ENCODE assay signal across 6 cellular contexts in the genomic region with DNA sequence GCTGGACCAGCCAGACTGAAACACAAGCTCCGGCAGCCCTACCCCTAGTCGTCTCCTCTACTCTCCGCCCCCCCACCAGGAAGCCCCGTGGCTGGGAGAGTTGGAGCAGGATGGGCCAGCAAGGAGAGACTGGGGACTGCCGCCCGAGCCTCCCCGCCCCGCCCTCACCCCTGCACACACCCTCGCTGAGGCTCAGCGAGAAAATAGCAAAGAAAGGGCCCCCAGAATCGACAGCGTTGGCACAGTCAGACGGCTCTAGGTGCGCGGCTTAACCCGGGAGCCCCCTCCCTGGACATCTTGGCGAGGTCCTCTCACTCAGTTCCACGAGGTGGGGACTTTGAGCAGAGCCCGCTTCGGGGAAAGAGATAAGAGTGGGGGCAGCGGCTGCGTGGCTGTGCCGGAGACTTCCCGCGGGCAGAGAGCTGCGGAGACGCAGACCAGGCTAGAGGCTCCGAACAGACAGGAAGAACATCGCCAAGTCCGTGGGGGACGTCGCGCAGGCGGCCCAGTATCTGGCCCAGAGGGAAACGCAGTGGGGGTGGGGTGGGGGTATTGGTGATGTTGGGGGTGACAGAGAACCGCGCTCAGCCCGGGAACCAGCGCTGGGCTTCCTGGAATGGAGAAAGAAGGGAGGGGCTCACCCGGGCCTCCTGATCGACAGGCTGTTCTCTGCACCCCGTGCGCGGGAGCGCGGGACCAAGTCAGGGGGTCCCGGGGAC. TPM values are rescaled to one million over a fixed set of nuclear protein-coding genes. Genes with fewer than 3 reads are reported as not detected.
DNase-seq lines count a peak whose midpoint lies in the region.

No MANE protein-coding gene starts in this region.

- H3K36me3 ChIP-seq in HUES6 (ENCODE audit: control insufficient read depth, insufficient read depth, low read length): no peaks in the 10 kb centered on the region
- no peaks in the 10 kb centered on the region for H3K36me3 ChIP-seq in ectodermal cell (ENCODE audit: control insufficient read depth, insufficient read depth, low read length)

- peaks cover 31% of the 10 kb centered on the region for H3K4me1 ChIP-seq in HUES6 (ENCODE audit: control insufficient read depth, insufficient read depth, low read length)
- no peaks in the 10 kb centered on the region for H3K4me1 ChIP-seq in ectodermal cell (ENCODE audit: control insufficient read depth, insufficient read depth, low read length)

- peaks cover 74% of the 10 kb centered on the region for H3K27me3 ChIP-seq in HUES6 (ENCODE audit: control insufficient read depth, insufficient read depth, low read length)
- H3K27me3 ChIP-seq in ectodermal cell (ENCODE audit: control insufficient read depth, insufficient read depth, low read length, poor library complexity, severe bottlenecking): peaks cover 73% of the 10 kb centered on the region

- H3K4me3 ChIP-seq in HUES6 (ENCODE audit: low read depth, low read length) (peak overlapping the region; percentile 80), ectodermal cell (ENCODE audit: insufficient read depth, low read depth, low read length) (peak overlapping the region; percentile 69)

- H3K9me3 ChIP-seq in HUES6 (ENCODE audit: control insufficient read depth, insufficient read depth, low read depth, low read length): no peaks in the 10 kb centered on the region
- H3K9me3 ChIP-seq in ectodermal cell (ENCODE audit: control insufficient read depth, low read length): no peaks in the 10 kb centered on the region

- H3K27ac ChIP-seq in HUES6 (ENCODE audit: low read depth, low read length) (no peak overlapping the region), ectodermal cell (ENCODE audit: insufficient read depth, low read depth, low read length, poor library complexity, severe bottlenecking) (no peak overlapping the region)

- no peak overlapping the region for H3K9ac ChIP-seq in HUES6 (ENCODE audit: low read length)

- DNase-seq in retina: peak; percentile 53
- DNase-seq in central memory CD4-positive, alpha-beta T cell: no peak
- DNase-seq in NCI-H345 treated with DMSO at 0.1 percent for 48 hours (lab: John Stamatoyannopoulos, UW; ENCODE audit: unreplicated experiment): no peak
- DNase-seq in DMS153 (lab: John Stamatoyannopoulos, UW): no peak

- 3% methylated on average over 47 of the region's 47 CpGs for WGBS in ectodermal cell, 2 experiments

RNA-seq across cellular contexts. Expression of gene TRIM7, which starts 1.0 kb away (rescaled TPM):
- not detected for polyA plus RNA-seq in ectodermal cell (2013, experiment 1 of 4)
- not detected for polyA plus RNA-seq in ectodermal cell (2013, experiment 2 of 4)
- polyA plus RNA-seq in ectodermal cell (2013, experiment 3 of 4): not detected
- not detected for polyA plus RNA-seq in ectodermal cell (2013, experiment 4 of 4)

RNA-seq across cellular contexts. Expression of gene TRIM41, which starts 19.1 kb away (rescaled TPM):
- polyA plus RNA-seq in ectodermal cell (2013, experiment 1 of 4): 34.7 TPM
- 33.6 TPM for polyA plus RNA-seq in ectodermal cell (2013, experiment 2 of 4)
- polyA plus RNA-seq in ectodermal cell (2013, experiment 3 of 4): 24.6 TPM
- 32.7 TPM for polyA plus RNA-seq in ectodermal cell (2013, experiment 4 of 4)

RNA-seq across cellular contexts. Expression of gene RACK1, which starts 39.7 kb away (rescaled TPM):
- 2,522 TPM for polyA plus RNA-seq in ectodermal cell (2013, experiment 1 of 4)
- 2,564 TPM for polyA plus RNA-seq in ectodermal cell (2013, experiment 2 of 4)
- 2,558 TPM for polyA plus RNA-seq in ectodermal cell (2013, experiment 3 of 4)
- polyA plus RNA-seq in ectodermal cell (2013, experiment 4 of 4): 2,793 TPM

RNA-seq across cellular contexts. Expression of gene OR2V2, which starts 56.6 kb away (rescaled TPM):
- polyA plus RNA-seq in ectodermal cell (2013, experiment 1 of 4): not detected
- polyA plus RNA-seq in ectodermal cell (2013, experiment 2 of 4): not detected
- not detected for polyA plus RNA-seq in ectodermal cell (2013, experiment 3 of 4)
- not detected for polyA plus RNA-seq in ectodermal cell (2013, experiment 4 of 4)

RNA-seq across cellular contexts. Expression of gene TRIM52, which starts 56.9 kb away (rescaled TPM):
- 7.6 TPM for polyA plus RNA-seq in ectodermal cell (2013, experiment 1 of 4)
- 8.3 TPM for polyA plus RNA-seq in ectodermal cell (2013, experiment 2 of 4)
- 8.0 TPM for polyA plus RNA-seq in ectodermal cell (2013, experiment 3 of 4)
- 7.6 TPM for polyA plus RNA-seq in ectodermal cell (2013, experiment 4 of 4)
